8 cellular contexts compared by ENCODE assay signal in genomic region chr10:44310762-44311562, GRCh38.
DNase-seq lines count a peak whose midpoint lies in the region; ATAC-seq and TF ChIP-seq lines count a peak whose summit lies in the region.

No MANE protein-coding gene starts in this region.

- peak; percentile 55 for ATAC-seq in HG02571 (IDR thresholded peaks at IDR 0.05; ENCODE audit: unreplicated experiment)
- ATAC-seq in natural killer cell, result peak; percentile 75 to 93 (median 92)

- H3K4me3 Mint-ChIP-seq in natural killer cell, result peak overlapping the region; percentile 83

- H3K27me3 Mint-ChIP-seq in natural killer cell (ENCODE audit: low read depth in 2 of 2), result peaks cover 11 to 12% of the 10 kb centered on the region in 2 donors

- H3K27ac ChIP-seq in esophagus squamous epithelium, result peak overlapping the region in 2 of 4 donors; percentile 38 to 69

- peaks cover 22 to 31% of the 10 kb centered on the region in 2 donors for H3K4me1 Mint-ChIP-seq in natural killer cell

- H3K9me3 Mint-ChIP-seq in natural killer cell, result peaks cover 2 to 5% of the 10 kb centered on the region in 2 donors

- H3K9me3 ChIP-seq in esophagus squamous epithelium, result no peaks in the 10 kb centered on the region

- DNase-seq in NCI-H1105 (lab: John Stamatoyannopoulos, UW), result peak; percentile 2
- DNase-seq in activated T-cell treated with anti-CD3 and anti-CD28 coated beads for 48 hours (ENCODE audit: low read depth), result peak; percentile 71
- DNase-seq in esophagus squamous epithelium (lab: John Stamatoyannopoulos, UW), result no peak
- peak; percentile 82 for DNase-seq in natural killer cell
- peak; percentile 50 to 59 for DNase-seq in stimulated activated CD8-positive, alpha-beta memory T cell treated with anti-CD3 and anti-CD28 coated beads, Interleukin-7, amount 100 ng/mL, for 48 hours (ENCODE audit: extremely low read depth in 1 of 2, low read depth in 1 of 2)
- no peak for DNase-seq in SHP77 treated with DMSO at 0.1 percent for 48 hours (lab: John Stamatoyannopoulos, UW)

- TF ChIP-seq CTCF in GM12874 (IDR thresholded peaks at IDR 0.05; ENCODE audit: insufficient read depth, low read depth, low read length) (peak; percentile 74), esophagus squamous epithelium (IDR thresholded peaks at IDR 0.05) (peak; percentile 77 to 89 (median 82)), natural killer cell (IDR thresholded peaks at IDR 0.05) (peak; percentile 75)

- H3K4me3 ChIP-seq in esophagus squamous epithelium, result peak overlapping the region; percentile 8 to 60 (median 28)

- peak overlapping the region; percentile 84 to 92 for H3K27ac Mint-ChIP-seq in natural killer cell

- intact Hi-C loops in esophagus squamous epithelium (cut with DNase I) (no loop called here), natural killer cell (cut with micrococcal nuclease) (loop anchor here (2.0 to 5.0 kb wide), 3 partner anchors 619 to 914 kb away; no protein-coding TSS in a partner anchor)

- no peaks in the 10 kb centered on the region for H3K36me3 Mint-ChIP-seq in natural killer cell

- H3K4me1 ChIP-seq in esophagus squamous epithelium, result peaks cover 5 to 28% (median 8%) of the 10 kb centered on the region in 3 donors

- WGBS in esophagus squamous epithelium, 2 donors, result 9 to 17% methylated on average over 14 to 23 of the region's 58 CpGs

- H3K27me3 ChIP-seq in esophagus squamous epithelium, result peaks cover 0 to 23% (median 0%) of the 10 kb centered on the region in 4 donors

- no peak for TF ChIP-seq POLR2A in esophagus squamous epithelium (IDR thresholded peaks at IDR 0.05)

- H3K36me3 ChIP-seq in esophagus squamous epithelium, result no peaks in the 10 kb centered on the region

Comparison
In these comparisons a context has a peak if more than half of its experiments do, and no peak if none do; other contexts are left out.
1. DNase-seq: peak in NCI-H1105 (single experiment), activated T-cell treated with anti-CD3 and anti-CD28 coated beads for 48 hours (single experiment), natural killer cell (single experiment) and stimulated activated CD8-positive, alpha-beta memory T cell treated with anti-CD3 and anti-CD28 coated beads, Interleukin-7, amount 100 ng/mL, for 48 hours (2 of 2); none in esophagus squamous epithelium (single experiment) and SHP77 treated with DMSO at 0.1 percent for 48 hours (single experiment).
2. Peak in every context shown above with its lines, with median percentiles within 50 percentile points of each other: CTCF ChIP-seq.